In the genomic region with DNA sequence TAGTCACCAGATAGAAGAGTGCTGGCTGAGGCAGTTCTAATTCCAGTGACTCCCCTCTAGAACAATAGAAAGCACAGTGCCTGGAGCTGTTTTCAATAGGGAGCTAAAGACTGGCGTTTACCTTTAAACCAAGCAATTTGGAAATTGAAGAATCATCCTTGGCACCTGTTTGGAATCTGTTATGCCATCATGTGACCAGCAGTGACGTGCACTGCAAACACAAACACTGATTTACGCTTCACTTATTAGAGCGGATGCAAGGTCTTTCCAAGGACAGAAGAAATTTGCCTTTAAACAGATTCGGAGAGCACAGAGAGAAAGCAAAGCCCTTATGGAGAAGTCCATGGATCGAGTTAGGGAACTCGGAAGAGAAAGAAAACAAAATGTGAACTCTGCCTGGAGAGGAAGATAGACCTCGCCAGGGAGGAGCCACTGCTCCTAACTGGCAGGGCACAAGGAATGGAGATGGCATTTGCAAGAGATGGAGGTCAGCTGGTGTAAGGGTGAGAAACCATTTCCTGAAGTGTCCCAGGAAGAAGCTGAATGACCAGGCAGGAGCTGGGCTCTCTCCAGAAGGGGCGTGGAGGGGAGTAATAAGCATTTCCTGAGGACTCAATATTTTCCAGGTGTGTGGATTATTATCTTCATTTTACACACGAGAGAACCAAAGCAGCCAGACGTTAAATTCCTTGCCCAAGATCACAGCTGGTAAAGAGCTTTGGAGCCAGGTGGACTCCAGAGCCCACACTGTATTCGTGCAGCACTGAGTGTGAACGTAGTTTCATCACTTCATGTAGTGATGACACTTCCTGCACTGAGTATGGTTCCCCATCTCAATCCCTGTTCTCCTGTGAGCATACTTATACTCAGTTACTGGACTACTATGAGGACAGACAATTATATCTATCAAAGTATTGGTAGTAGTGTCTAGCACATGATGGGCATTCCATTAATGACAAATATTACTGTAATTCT, we compare ENCODE assay signal across 19 cellular contexts.
DNase-seq lines count a peak whose midpoint lies in the region; ATAC-seq, FAIRE-seq and TF ChIP-seq lines count a peak whose summit lies in the region.
"Had no signal": no experiment of that assay in that cellular context is flagged by ENCODE, and none has a peak within 500 bp of the region (broad histone marks: within the 10 kb centered on the region; RNA-seq: fewer than 3 reads in every experiment).

No MANE protein-coding gene starts in this region.

- no peak overlapping the region for H2BK5ac ChIP-seq in neuronal stem cell (ENCODE audit: low read length)

- in situ Hi-C loops in K562 (cut with MboI) = no loop called here

- no peak overlapping the region for H2BK120ac ChIP-seq in neuronal stem cell (ENCODE audit: low read depth, low read length)

- no peaks in the 10 kb centered on the region for H3K79me2 ChIP-seq in K562 (ENCODE audit: control insufficient read depth, insufficient read depth, low read length)

- H3K4me2 ChIP-seq in K562 (ENCODE audit: insufficient read depth, low read length) (no peak overlapping the region), neuronal stem cell (ENCODE audit: insufficient read depth, low read length, poor library complexity, severe bottlenecking) (no peak overlapping the region)
- H3K4me2 ChIP-seq: smooth muscle cell had no signal

- intact Hi-C loops in CD4-positive, alpha-beta T cell (cut with DNase I, micrococcal nuclease) = loop anchor here in 1 of 2 experiments (5.0 kb wide), 2 partner anchors 45 to 200 kb away; no protein-coding TSS in a partner anchor
- intact Hi-C loops in K562 (cut with micrococcal nuclease) = no loop called here

- H4K20me1 ChIP-seq in K562 (replicated peaks; ENCODE audit: control insufficient read depth, insufficient read depth, low read length) = no peaks in the 10 kb centered on the region

- no peak overlapping the region for H2BK12ac ChIP-seq in neuronal stem cell (ENCODE audit: low read length)

- WGBS in K562 (ENCODE audit: insufficient coverage, low coverage, missing lambda C conversion rate) = 66% methylated on average over 13 of the region's 13 CpGs
- no CpG with 5 or more reads among the region's 13 CpGs for WGBS in neuronal stem cell (ENCODE audit: extremely low coverage in 2 of 2, insufficient read length in 2 of 2, insufficient replicate concordance in 1 of 2), 2 donors

- no peak overlapping the region for H3K4me3 Mint-ChIP-seq in CD4-positive, alpha-beta T cell
- H3K4me3 Mint-ChIP-seq: activated B cell treated with CpG ODN at 0.5 μM for 24 hours; stimulated activated naive CD8-positive, alpha-beta T cell treated with anti-CD3 and anti-CD28 coated beads, Interleukin-15, Interleukin-2, amounts not matched to agents 100 ng/mL and 50 ng/mL, for 24 hours had no signal

- H4K8ac ChIP-seq in neuronal stem cell (ENCODE audit: low read depth, low read length) = no peak overlapping the region

- no peak overlapping the region for H3K23ac ChIP-seq in neuronal stem cell (ENCODE audit: low read depth, low read length, poor library complexity)

- H3K4me1 Mint-ChIP-seq in CD4-positive, alpha-beta T cell (ENCODE audit: low read depth) = peaks cover 65% of the 10 kb centered on the region

- peak overlapping the region; percentile 12 for H3K18ac ChIP-seq in neuronal stem cell (ENCODE audit: low read length)

- TF ChIP-seq CTCF in CD4-positive, alpha-beta T cell (IDR thresholded peaks at IDR 0.05) = no peak
- TF ChIP-seq CTCF in HL-60 (IDR thresholded peaks at IDR 0.05; ENCODE audit: insufficient read depth, low read length) (no peak), K562 (IDR thresholded peaks at IDR 0.05 in 2 of 3, conservative IDR thresholded peaks at IDR 0.05 in 1 of 3; ENCODE audit: insufficient read depth in 2 of 3, low read depth in 1 of 3, low read length in 3 of 3) (no peak)

- peak overlapping the region; percentile 88 for H3K27ac Mint-ChIP-seq in CD4-positive, alpha-beta T cell
- H3K27ac Mint-ChIP-seq: activated B cell treated with CpG ODN at 0.5 μM for 24 hours had no signal

- no peaks in the 10 kb centered on the region for H3K79me1 ChIP-seq in neuronal stem cell (ENCODE audit: low read depth, low read length)

- no peaks in the 10 kb centered on the region for H3K9me1 ChIP-seq in K562 (ENCODE audit: control insufficient read depth, insufficient read depth, low read length)

- no peak overlapping the region for H4K91ac ChIP-seq in neuronal stem cell (ENCODE audit: low read depth, low read length, poor library complexity)

- H3K9ac ChIP-seq in K562 (ENCODE audit: insufficient read depth in 1 of 2, low read depth in 2 of 2, low read length in 2 of 2) = no peak overlapping the region
- no peak overlapping the region for H3K9ac ChIP-seq in neuronal stem cell (ENCODE audit: low read depth, low read length, poor library complexity)

- no peak overlapping the region for H3K14ac ChIP-seq in neuronal stem cell (ENCODE audit: low read length)

- H2AFZ ChIP-seq in K562 (ENCODE audit: low read depth, low read length) = no peak overlapping the region
- H2AFZ ChIP-seq in neuronal stem cell (ENCODE audit: low read length) = no peak overlapping the region

- FAIRE-seq in K562 (lab: Jason Lieb, UNC) = no peak
- FAIRE-seq: endometrium, frontal cortex, GM12891 had no signal

- no peaks in the 10 kb centered on the region for H3K36me3 Mint-ChIP-seq in CD4-positive, alpha-beta T cell (ENCODE audit: low read depth)

- no peak for TF ChIP-seq EP300 in K562 (IDR thresholded peaks at IDR 0.05; ENCODE audit: low read length)

- H3K27me3 ChIP-seq in CD4-positive, alpha-beta T cell (ENCODE audit: control insufficient read depth, insufficient read depth, low read length) = no peaks in the 10 kb centered on the region
- H3K27me3 ChIP-seq in HL-60 (ENCODE audit: insufficient read depth, poor library complexity, severe bottlenecking) (no peaks in the 10 kb centered on the region), K562 (ENCODE audit: control insufficient read depth in 2 of 2, insufficient read depth in 2 of 2, low read length in 2 of 2) (no peaks in the 10 kb centered on the region), neuronal stem cell (ENCODE audit: control insufficient read depth in 3 of 3, insufficient read depth in 3 of 3, low read depth in 1 of 3, low read length in 3 of 3) (no peaks in the 10 kb centered on the region)
- H3K27me3 ChIP-seq: ovary, vagina had no signal

- POLR2A ChIA-PET in CD4-positive, alpha-beta T cell (lab: Charles Lee) = no interaction called here
- POLR2A ChIA-PET in K562 (lab: Yijun Ruan, JAX) = no interaction called here

- H3K4me1 ChIP-seq in K562 (replicated peaks in 1 of 2; ENCODE audit: control insufficient read depth in 2 of 2, insufficient read depth in 2 of 2, low read length in 2 of 2) (peaks cover 4 to 11% of the 10 kb centered on the region in 2 experiments; a peak in 4 of 5 replicates), neuronal stem cell (ENCODE audit: control insufficient read depth in 2 of 2, insufficient read depth in 1 of 2, low read depth in 1 of 2, low read length in 2 of 2) (peaks cover 9 to 13% of the 10 kb centered on the region in 2 donors)

- H3K9me3 Mint-ChIP-seq in CD4-positive, alpha-beta T cell = no peaks in the 10 kb centered on the region
- H3K9me3 Mint-ChIP-seq: activated B cell treated with CpG ODN at 0.5 μM for 24 hours had no signal

- TF ChIP-seq POLR2A in K562 (conservative IDR thresholded peaks at IDR 0.05) = no peak

- H3K9me3 ChIP-seq in CD4-positive, alpha-beta T cell (ENCODE audit: control insufficient read depth, low read length) = no peaks in the 10 kb centered on the region
- H3K9me3 ChIP-seq in K562 (replicated peaks; ENCODE audit: control insufficient read depth, insufficient read depth, low read depth, low read length) (no peaks in the 10 kb centered on the region), neuronal stem cell (replicated peaks in 1 of 2; ENCODE audit: control insufficient read depth in 2 of 2, insufficient read depth in 1 of 2, low read depth in 1 of 2, low read length in 2 of 2) (peaks cover 0 to 10% of the 10 kb centered on the region in 2 donors)
- H3K9me3 ChIP-seq: ovary, vagina had no signal

- no peaks in the 10 kb centered on the region for H3K36me3 ChIP-seq in K562 (ENCODE audit: control insufficient read depth, insufficient read depth, low read length)
- no peaks in the 10 kb centered on the region for H3K36me3 ChIP-seq in neuronal stem cell (replicated peaks in 1 of 2; ENCODE audit: control insufficient read depth in 2 of 2, insufficient read depth in 2 of 2, low read length in 2 of 2)
- H3K36me3 ChIP-seq: ovary, vagina had no signal

- no peak overlapping the region for H2AK5ac ChIP-seq in neuronal stem cell (ENCODE audit: low read depth, low read length)

- H3K4me3 ChIP-seq in HL-60 (replicated peaks; ENCODE audit: insufficient read depth, low read length) = no peak overlapping the region
- H3K4me3 ChIP-seq in K562 = no peak overlapping the region
- H3K4me3 ChIP-seq in neuronal stem cell (ENCODE audit: low read length in 2 of 2) = no peak overlapping the region
- H3K4me3 ChIP-seq: ovary, smooth muscle cell, vagina had no signal

- no TSS peak for BruUV-seq in K562 (replicated peaks; lab: Mats Ljungman, UMichigan)

- no peak overlapping the region for H3K27ac ChIP-seq in CD4-positive, alpha-beta T cell (ENCODE audit: low read depth, low read length)
- H3K27ac ChIP-seq in HL-60 (replicated peaks) (no peak overlapping the region), K562 (ENCODE audit: extremely low read depth, low read depth, low read length) (no peak overlapping the region), neuronal stem cell (replicated peaks; ENCODE audit: low read length) (no peak overlapping the region)
- H3K27ac ChIP-seq: vagina had no signal

- no peaks in the 10 kb centered on the region for H3K27me3 Mint-ChIP-seq in CD4-positive, alpha-beta T cell
- H3K27me3 Mint-ChIP-seq: activated B cell treated with CpG ODN at 0.5 μM for 24 hours; stimulated activated naive CD8-positive, alpha-beta T cell treated with anti-CD3 and anti-CD28 coated beads, Interleukin-15, Interleukin-2, amounts not matched to agents 100 ng/mL and 50 ng/mL, for 24 hours had no signal

- H3K4ac ChIP-seq in neuronal stem cell (ENCODE audit: low read length) = no peak overlapping the region

- no peak for TF ChIP-seq RAD21 in K562 (CRISPR knock-in tag; conservative IDR thresholded peaks at IDR 0.05 in 1 of 2, IDR thresholded peaks at IDR 0.05 in 1 of 2)

- no peak for DNase-seq in CD4-positive, alpha-beta T cell
- DNase-seq in HL-60 (ENCODE audit: low read depth in 1 of 2, low spot score in 1 of 2) (peak; percentile 51 to 55), K562 (ENCODE audit: extremely low read depth in 1 of 4, low spot score in 3 of 4) (no peak), neuronal stem cell (ENCODE audit: low spot score) (no peak), GM19238 (ENCODE audit: insufficient read length, low spot score) (no peak), occipital lobe (lab: John Stamatoyannopoulos, UW) (no peak)
- DNase-seq: activated B cell treated with CpG ODN at 0.5 μM for 24 hours, cerebellar nuclear complex, KBM-7, NCI-H1436 treated with DMSO at 0.1 percent for 48 hours, NCI-H446 had no signal

- no peak overlapping the region for H2BK15ac ChIP-seq in neuronal stem cell (ENCODE audit: low read length)

- CTCF ChIA-PET in CD4-positive, alpha-beta T cell (lab: Charles Lee) = no interaction called here
- CTCF ChIA-PET in K562 (lab: Yijun Ruan, JAX; ENCODE audit: low intra/inter-chr PET ratio) = no interaction called here

- ATAC-seq in CD4-positive, alpha-beta T cell (ENCODE audit: poor library complexity) = no peak
- ATAC-seq in K562 = no peak
- no peak for ATAC-seq in HG02623 (IDR thresholded peaks at IDR 0.05; ENCODE audit: unreplicated experiment)

TF ChIP-seq in K562, 482 proteins besides CTCF, POLR2A, EP300 and RAD21 (continues in another document):
- no peak for TF ChIP-seq SLC30A9 (CRISPR knock-in tag; IDR thresholded peaks at IDR 0.05)

Comparison
In these comparisons a context has a peak if more than half of its experiments do, and no peak if none do; other contexts are left out.
1. DNase-seq: peak in HL-60 (2 of 2); none in CD4-positive, alpha-beta T cell (0 of 10), K562 (0 of 4), neuronal stem cell (single experiment), GM19238 (single experiment) and occipital lobe (single experiment).